8 cellular contexts compared by ENCODE assay signal in the genomic region with DNA sequence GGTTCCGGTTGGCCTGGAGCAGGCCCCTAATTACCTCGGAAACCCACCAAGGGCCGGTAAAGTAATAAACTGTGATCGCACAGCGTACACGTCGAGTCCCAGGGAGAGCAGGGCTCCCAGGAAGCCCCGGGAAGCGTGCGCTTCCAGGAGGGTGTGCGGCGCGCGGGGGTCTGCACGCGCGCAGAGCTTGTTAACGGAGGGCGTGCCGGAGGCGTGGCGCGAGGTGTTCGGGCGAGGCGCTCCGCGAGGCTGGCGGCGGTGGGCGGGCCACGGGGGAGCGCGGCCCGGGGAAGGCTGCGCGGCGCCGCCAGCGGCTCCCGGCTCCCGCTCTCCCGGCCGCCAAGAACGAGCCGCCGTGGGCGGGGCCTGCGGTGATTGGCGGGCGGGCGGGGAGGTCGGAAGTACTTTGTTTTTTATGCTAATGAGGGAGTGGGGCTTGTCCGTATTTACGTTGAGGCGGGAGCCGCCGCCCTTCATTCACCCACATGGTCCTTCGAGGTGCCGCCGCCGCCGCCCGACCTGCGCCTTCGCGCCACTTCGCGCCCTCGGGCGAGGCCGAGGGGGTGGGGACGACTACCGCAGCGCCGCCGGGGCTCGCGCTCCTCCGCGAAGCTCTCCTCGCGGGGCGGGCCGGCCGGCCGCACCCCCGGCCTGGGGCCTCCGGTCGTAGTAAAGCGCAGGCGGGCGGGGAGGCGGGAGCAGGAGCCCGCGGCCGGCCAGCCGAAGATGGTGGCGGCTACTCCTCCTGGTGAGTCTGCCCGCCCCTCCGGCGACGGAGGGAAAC. TPM values are rescaled to one million over a fixed set of nuclear protein-coding genes. Genes with fewer than 3 reads are reported as not detected.
A peak's percentile ranks its signal among the peaks of the same experiment; 100 is the strongest.
DNase-seq lines count a peak whose midpoint lies in the region; ATAC-seq and TF ChIP-seq lines count a peak whose summit lies in the region.

A gene (plus strand): TSS at position 476 of the 784 bp plus-strand sequence.

- ATAC-seq in HG02610 (IDR thresholded peaks at IDR 0.05; ENCODE audit: unreplicated experiment): peak; percentile 52
- peak; percentile 86 for ATAC-seq in SK-N-SH treated with all-trans-retinoic acid at 6 μM for 48 hours
- peak; percentile 90 for ATAC-seq in omental fat pad (ENCODE audit: low FRiP score)

- no peak for TF ChIP-seq CTCF in GM10266 (IDR thresholded peaks at IDR 0.05; ENCODE audit: control insufficient read depth, insufficient read depth, low read depth, missing control alignments)
- peak in 1 of 3 donors; percentile 11 for TF ChIP-seq CTCF in omental fat pad (IDR thresholded peaks at IDR 0.05)

- H3K27ac ChIP-seq in temporal lobe (ENCODE audit: low read depth, low read length): peak within 1 kb of the TSS; percentile 78

- DNase-seq in GM10266 (ENCODE audit: extremely low spot score) (peak; percentile 93), NCI-H1092 (lab: John Stamatoyannopoulos, UW) (peak; percentile 96), globus pallidus (ENCODE audit: low spot score) (peak; percentile 90), omental fat pad (ENCODE audit: low spot score) (peak; percentile 66)
- peak; percentile 90 for DNase-seq in activated naive CD4-positive, alpha-beta T cell treated with anti-CD3 and anti-CD28 coated beads, Interleukin-2, amount 50 U/mL, for 16 hours

TF ChIP-seq in SK-N-SH treated with all-trans-retinoic acid at 6 μM for 48 hours, 23 proteins besides CTCF, POLR2A, EP300 and RAD21:
- TF ChIP-seq SNAI2 (CRISPR knock-in tag; IDR thresholded peaks at IDR 0.05) (no peak), ZC3H10 (CRISPR knock-in tag; IDR thresholded peaks at IDR 0.05) (no peak), PPARA (CRISPR knock-in tag; IDR thresholded peaks at IDR 0.05; ENCODE audit: borderline replicate concordance) (0 out of 2 replicates have a peak, but pooled peaks have one; percentile 46)
- TF ChIP-seq, protein P1, sequence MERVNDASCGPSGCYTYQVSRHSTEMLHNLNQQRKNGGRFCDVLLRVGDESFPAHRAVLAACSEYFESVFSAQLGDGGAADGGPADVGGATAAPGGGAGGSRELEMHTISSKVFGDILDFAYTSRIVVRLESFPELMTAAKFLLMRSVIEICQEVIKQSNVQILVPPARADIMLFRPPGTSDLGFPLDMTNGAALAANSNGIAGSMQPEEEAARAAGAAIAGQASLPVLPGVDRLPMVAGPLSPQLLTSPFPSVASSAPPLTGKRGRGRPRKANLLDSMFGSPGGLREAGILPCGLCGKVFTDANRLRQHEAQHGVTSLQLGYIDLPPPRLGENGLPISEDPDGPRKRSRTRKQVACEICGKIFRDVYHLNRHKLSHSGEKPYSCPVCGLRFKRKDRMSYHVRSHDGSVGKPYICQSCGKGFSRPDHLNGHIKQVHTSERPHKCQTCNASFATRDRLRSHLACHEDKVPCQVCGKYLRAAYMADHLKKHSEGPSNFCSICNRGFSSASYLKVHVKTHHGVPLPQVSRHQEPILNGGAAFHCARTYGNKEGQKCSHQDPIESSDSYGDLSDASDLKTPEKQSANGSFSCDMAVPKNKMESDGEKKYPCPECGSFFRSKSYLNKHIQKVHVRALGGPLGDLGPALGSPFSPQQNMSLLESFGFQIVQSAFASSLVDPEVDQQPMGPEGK (CRISPR knock-in tag; IDR thresholded peaks at IDR 0.05; ENCODE audit: borderline replicate concordance): no peak

RNA-seq across cellular contexts. Expression of the gene that starts here (rescaled TPM):
- 10 to 100 TPM in 2 of 4 donors, 1 to 10 TPM in 2; 5.1 to 29.5 (median 11.8) TPM for total RNA-seq in omental fat pad
- 11.3 TPM for total RNA-seq in temporal lobe

Comparison
In these comparisons a context has a peak if more than half of its experiments do, and no peak if none do; other contexts are left out.
1. Peak in every context shown above with its lines: DNase-seq, ATAC-seq and H3K27ac ChIP-seq.